In the genomic region with DNA sequence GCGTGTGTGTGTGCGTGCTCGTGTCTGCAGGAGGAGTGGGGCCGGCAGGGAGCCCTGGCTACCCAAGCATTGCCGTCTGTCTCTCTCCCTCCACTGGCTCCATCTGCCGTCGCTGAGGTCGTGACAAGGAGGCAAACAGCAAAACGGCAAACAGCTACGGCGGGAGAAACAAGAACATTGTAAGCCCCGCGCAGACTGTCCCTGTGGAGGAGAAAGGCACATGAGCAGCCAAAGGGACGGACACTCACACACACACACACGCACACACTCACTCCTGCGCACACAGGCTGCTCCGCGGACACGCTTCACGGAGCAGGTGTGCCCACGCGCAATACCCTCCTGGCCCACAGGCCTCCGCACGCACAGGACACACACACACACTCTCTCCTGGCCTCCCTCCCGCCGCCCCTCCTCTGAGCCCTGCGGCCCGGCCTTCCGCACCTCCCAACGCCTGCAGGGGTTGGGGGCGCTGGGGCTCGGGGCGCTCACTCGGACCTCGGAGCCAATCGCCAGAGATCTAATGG, we compare ENCODE assay signal across 10 cellular contexts. TPM values are rescaled to one million over a fixed set of nuclear protein-coding genes. Genes with fewer than 3 reads are reported as not detected.
DNase-seq lines count a peak whose midpoint lies in the region; ATAC-seq and TF ChIP-seq lines count a peak whose summit lies in the region.
"Had no signal": no experiment of that assay in that cellular context is flagged by ENCODE, and none has a peak within 500 bp of the region (broad histone marks: within the 10 kb centered on the region; RNA-seq: fewer than 3 reads in every experiment).

No MANE protein-coding gene starts in this region.

- H3K9me3 ChIP-seq in skeletal muscle tissue (ENCODE audit: control insufficient read depth in 3 of 3, low read length in 3 of 3): no peaks in the 10 kb centered on the region

- H3K4me1 ChIP-seq in skeletal muscle tissue (ENCODE audit: control insufficient read depth in 3 of 3, insufficient read depth in 3 of 3, low read length in 3 of 3): peaks cover 16 to 25% (median 18%) of the 10 kb centered on the region in 3 donors

- POLR2A ChIA-PET in activated CD4-positive, alpha-beta memory T cell treated with anti-CD3 and anti-CD28 coated beads, Interleukin-2, amount 10 ng/mL, durations not matched to agents 7 days and 5 days (lab: Charles Lee): no interaction called here

- no peak overlapping the region for H3K27ac ChIP-seq in skeletal muscle tissue (ENCODE audit: low read depth, low read length)

- peaks cover 38 to 70% (median 54%) of the 10 kb centered on the region in 3 donors for H3K27me3 ChIP-seq in skeletal muscle tissue (ENCODE audit: control insufficient read depth in 3 of 3, insufficient read depth in 3 of 3, low read length in 3 of 3)

- H3K27ac Mint-ChIP-seq in activated CD4-positive, alpha-beta memory T cell treated with anti-CD3 and anti-CD28 coated beads, Interleukin-2, amount 10 ng/mL, durations not matched to agents 7 days and 5 days: no peak overlapping the region

- peaks cover 19% of the 10 kb centered on the region for H3K4me1 Mint-ChIP-seq in activated CD4-positive, alpha-beta memory T cell treated with anti-CD3 and anti-CD28 coated beads, Interleukin-2, amount 10 ng/mL, durations not matched to agents 7 days and 5 days

- DNase-seq in activated CD4-positive, alpha-beta memory T cell treated with anti-CD3 and anti-CD28 coated beads, Interleukin-2, amount 10 ng/mL, durations not matched to agents 7 days and 5 days: no peak
- DNase-seq in left ventricle myocardium superior (peak; percentile 55), middle frontal gyrus (ENCODE audit: extremely low spot score, low spot score) (no peak), AML-193 (lab: John Stamatoyannopoulos, UW) (no peak)

- no peaks in the 10 kb centered on the region for H3K36me3 ChIP-seq in skeletal muscle tissue (ENCODE audit: control insufficient read depth in 3 of 3, insufficient read depth in 3 of 3, low read length in 3 of 3)

- H3K4me3 Mint-ChIP-seq in activated CD4-positive, alpha-beta memory T cell treated with anti-CD3 and anti-CD28 coated beads, Interleukin-2, amount 10 ng/mL, durations not matched to agents 7 days and 5 days: peak overlapping the region; percentile 38

- H3K27me3 Mint-ChIP-seq in activated CD4-positive, alpha-beta memory T cell treated with anti-CD3 and anti-CD28 coated beads, Interleukin-2, amount 10 ng/mL, durations not matched to agents 7 days and 5 days: peaks cover 14% of the 10 kb centered on the region

- H3K9me3 Mint-ChIP-seq in activated CD4-positive, alpha-beta memory T cell treated with anti-CD3 and anti-CD28 coated beads, Interleukin-2, amount 10 ng/mL, durations not matched to agents 7 days and 5 days: no peaks in the 10 kb centered on the region

- CTCF ChIA-PET in activated CD4-positive, alpha-beta memory T cell treated with anti-CD3 and anti-CD28 coated beads, Interleukin-2, amount 10 ng/mL, durations not matched to agents 7 days and 5 days (lab: Charles Lee): no interaction called here

- no peaks in the 10 kb centered on the region for H3K36me3 Mint-ChIP-seq in activated CD4-positive, alpha-beta memory T cell treated with anti-CD3 and anti-CD28 coated beads, Interleukin-2, amount 10 ng/mL, durations not matched to agents 7 days and 5 days (ENCODE audit: low read depth)

- H3K4me3 ChIP-seq in GM12875 (ENCODE audit: low read depth, low read length) (peak overlapping the region; percentile 55), skeletal muscle tissue (ENCODE audit: low read length in 3 of 3) (peak overlapping the region; percentile 67 to 81 (median 74))

- peak; percentile 35 for ATAC-seq in HG02884 (IDR thresholded peaks at IDR 0.05; ENCODE audit: unreplicated experiment)
- peak; percentile 31 for ATAC-seq in left ventricle myocardium superior
- ATAC-seq in GM18870 (IDR thresholded peaks at IDR 0.05; ENCODE audit: unreplicated experiment): no peak

- intact Hi-C loops in left ventricle myocardium superior (cut with micrococcal nuclease): no loop called here

- peak overlapping the region in 2 of 3 donors; percentile 23 to 57 for H3K9ac ChIP-seq in skeletal muscle tissue (ENCODE audit: low read depth in 1 of 3, low read length in 3 of 3)

- no peak for TF ChIP-seq CTCF in GM12875 (IDR thresholded peaks at IDR 0.05; ENCODE audit: borderline replicate concordance, insufficient read depth, low read depth, low read length)

RNA-seq across cellular contexts. Expression of gene CISTR, which starts 0.9 kb away (rescaled TPM):
- total RNA-seq in activated CD4-positive, alpha-beta memory T cell treated with anti-CD3 and anti-CD28 coated beads, Interleukin-2, amount 10 ng/mL, durations not matched to agents 7 days and 5 days: not detected
- total RNA-seq in left ventricle myocardium superior (2.4 TPM), skeletal muscle tissue (not detected)
- total RNA-seq: pulmonary artery endothelial cell; T-helper 1 cell treated with Interleukin-12 subunit alpha and Interleukin-12 subunit beta and Interleukin-4 antibody, amounts not matched to agents 30 ng/mL and 1 ng/mL, for 36 hours had no signal

RNA-seq across cellular contexts. Expression of gene CALCOCO1, which starts 23.6 kb away (rescaled TPM):
- 10 to 100 TPM; 80.5 to 83.0 TPM for total RNA-seq in activated CD4-positive, alpha-beta memory T cell treated with anti-CD3 and anti-CD28 coated beads, Interleukin-2, amount 10 ng/mL, durations not matched to agents 7 days and 5 days
- total RNA-seq in left ventricle myocardium superior: 210 TPM
- 49.1 TPM for total RNA-seq in skeletal muscle tissue
